Comparison of ENCODE assay signal across 1 cellular context in the genomic region with DNA sequence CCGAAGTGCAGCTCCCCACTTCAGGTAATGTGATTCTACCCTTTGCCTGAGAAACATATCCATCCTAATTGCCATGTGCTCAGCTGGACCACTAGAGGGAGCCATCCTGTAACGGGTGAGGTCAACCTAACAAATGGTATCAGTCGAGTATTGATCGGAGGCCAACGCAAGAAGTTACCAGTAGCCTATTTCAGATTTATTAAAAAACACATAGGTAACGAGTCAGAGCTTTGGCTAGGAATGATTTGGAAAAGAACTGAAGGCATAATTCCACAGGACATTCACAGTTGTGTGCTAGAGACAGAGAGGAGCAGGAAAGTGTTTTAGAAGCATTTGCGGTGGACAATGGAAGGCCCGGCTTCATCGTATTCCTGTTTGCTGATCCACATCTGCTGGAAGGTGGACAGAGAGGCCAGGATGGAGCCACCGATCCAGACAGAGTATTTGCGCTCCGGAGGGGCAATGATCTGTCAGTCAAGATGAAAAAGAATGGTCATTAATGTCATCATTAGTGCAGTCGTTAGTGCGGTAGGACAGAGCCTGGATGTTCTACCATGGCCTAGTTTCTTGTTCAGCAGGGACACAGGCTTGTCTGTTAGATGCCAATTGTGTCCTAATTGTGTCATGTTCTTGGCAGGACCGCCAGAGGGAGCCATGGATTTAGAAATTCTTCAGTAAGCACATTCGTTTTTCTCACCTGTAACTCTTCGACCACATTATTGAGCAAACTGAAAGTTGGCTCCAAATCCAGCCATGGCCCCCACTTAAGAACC.
A peak's percentile ranks its signal among the peaks of the same experiment; 100 is the strongest.
TF ChIP-seq lines count a peak whose summit lies in the region.

No MANE protein-coding gene starts in this region.

TF ChIP-seq in GM12878, 131 proteins besides CTCF, POLR2A, EP300 and RAD21 (continued from another document and continues in another):
- TF ChIP-seq, protein P1, sequence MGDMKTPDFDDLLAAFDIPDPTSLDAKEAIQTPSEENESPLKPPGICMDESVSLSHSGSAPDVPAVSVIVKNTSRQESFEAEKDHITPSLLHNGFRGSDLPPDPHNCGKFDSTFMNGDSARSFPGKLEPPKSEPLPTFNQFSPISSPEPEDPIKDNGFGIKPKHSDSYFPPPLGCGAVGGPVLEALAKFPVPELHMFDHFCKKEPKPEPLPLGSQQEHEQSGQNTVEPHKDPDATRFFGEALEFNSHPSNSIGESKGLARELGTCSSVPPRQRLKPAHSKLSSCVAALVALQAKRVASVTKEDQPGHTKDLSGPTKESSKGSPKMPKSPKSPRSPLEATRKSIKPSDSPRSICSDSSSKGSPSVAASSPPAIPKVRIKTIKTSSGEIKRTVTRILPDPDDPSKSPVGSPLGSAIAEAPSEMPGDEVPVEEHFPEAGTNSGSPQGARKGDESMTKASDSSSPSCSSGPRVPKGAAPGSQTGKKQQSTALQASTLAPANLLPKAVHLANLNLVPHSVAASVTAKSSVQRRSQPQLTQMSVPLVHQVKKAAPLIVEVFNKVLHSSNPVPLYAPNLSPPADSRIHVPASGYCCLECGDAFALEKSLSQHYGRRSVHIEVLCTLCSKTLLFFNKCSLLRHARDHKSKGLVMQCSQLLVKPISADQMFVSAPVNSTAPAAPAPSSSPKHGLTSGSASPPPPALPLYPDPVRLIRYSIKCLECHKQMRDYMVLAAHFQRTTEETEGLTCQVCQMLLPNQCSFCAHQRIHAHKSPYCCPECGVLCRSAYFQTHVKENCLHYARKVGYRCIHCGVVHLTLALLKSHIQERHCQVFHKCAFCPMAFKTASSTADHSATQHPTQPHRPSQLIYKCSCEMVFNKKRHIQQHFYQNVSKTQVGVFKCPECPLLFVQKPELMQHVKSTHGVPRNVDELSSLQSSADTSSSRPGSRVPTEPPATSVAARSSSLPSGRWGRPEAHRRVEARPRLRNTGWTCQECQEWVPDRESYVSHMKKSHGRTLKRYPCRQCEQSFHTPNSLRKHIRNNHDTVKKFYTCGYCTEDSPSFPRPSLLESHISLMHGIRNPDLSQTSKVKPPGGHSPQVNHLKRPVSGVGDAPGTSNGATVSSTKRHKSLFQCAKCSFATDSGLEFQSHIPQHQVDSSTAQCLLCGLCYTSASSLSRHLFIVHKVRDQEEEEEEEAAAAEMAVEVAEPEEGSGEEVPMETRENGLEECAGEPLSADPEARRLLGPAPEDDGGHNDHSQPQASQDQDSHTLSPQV (IDR thresholded peaks at IDR 0.05) = peak; percentile 41; the same call in 1 of the 2 replicates
- TF ChIP-seq, protein P2, sequence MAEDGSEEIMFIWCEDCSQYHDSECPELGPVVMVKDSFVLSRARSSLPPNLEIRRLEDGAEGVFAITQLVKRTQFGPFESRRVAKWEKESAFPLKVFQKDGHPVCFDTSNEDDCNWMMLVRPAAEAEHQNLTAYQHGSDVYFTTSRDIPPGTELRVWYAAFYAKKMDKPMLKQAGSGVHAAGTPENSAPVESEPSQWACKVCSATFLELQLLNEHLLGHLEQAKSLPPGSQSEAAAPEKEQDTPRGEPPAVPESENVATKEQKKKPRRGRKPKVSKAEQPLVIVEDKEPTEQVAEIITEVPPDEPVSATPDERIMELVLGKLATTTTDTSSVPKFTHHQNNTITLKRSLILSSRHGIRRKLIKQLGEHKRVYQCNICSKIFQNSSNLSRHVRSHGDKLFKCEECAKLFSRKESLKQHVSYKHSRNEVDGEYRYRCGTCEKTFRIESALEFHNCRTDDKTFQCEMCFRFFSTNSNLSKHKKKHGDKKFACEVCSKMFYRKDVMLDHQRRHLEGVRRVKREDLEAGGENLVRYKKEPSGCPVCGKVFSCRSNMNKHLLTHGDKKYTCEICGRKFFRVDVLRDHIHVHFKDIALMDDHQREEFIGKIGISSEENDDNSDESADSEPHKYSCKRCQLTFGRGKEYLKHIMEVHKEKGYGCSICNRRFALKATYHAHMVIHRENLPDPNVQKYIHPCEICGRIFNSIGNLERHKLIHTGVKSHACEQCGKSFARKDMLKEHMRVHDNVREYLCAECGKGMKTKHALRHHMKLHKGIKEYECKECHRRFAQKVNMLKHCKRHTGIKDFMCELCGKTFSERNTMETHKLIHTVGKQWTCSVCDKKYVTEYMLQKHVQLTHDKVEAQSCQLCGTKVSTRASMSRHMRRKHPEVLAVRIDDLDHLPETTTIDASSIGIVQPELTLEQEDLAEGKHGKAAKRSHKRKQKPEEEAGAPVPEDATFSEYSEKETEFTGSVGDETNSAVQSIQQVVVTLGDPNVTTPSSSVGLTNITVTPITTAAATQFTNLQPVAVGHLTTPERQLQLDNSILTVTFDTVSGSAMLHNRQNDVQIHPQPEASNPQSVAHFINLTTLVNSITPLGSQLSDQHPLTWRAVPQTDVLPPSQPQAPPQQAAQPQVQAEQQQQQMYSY (CRISPR knock-in tag; IDR thresholded peaks at IDR 0.05) = no peak
- no peak for TF ChIP-seq BACH1 (IDR thresholded peaks at IDR 0.05; ENCODE audit: borderline replicate concordance)
- TF ChIP-seq NBN (IDR thresholded peaks at IDR 0.05) = peak; percentile 57; the same call in 1 of the 2 replicates
- TF ChIP-seq PAX8 (IDR thresholded peaks at IDR 0.05) = no peak
- TF ChIP-seq, protein P3, sequence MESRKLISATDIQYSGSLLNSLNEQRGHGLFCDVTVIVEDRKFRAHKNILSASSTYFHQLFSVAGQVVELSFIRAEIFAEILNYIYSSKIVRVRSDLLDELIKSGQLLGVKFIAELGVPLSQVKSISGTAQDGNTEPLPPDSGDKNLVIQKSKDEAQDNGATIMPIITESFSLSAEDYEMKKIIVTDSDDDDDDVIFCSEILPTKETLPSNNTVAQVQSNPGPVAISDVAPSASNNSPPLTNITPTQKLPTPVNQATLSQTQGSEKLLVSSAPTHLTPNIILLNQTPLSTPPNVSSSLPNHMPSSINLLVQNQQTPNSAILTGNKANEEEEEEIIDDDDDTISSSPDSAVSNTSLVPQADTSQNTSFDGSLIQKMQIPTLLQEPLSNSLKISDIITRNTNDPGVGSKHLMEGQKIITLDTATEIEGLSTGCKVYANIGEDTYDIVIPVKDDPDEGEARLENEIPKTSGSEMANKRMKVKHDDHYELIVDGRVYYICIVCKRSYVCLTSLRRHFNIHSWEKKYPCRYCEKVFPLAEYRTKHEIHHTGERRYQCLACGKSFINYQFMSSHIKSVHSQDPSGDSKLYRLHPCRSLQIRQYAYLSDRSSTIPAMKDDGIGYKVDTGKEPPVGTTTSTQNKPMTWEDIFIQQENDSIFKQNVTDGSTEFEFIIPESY (IDR thresholded peaks at IDR 0.05) = no peak
- TF ChIP-seq RB1 (IDR thresholded peaks at IDR 0.05; ENCODE audit: borderline replicate concordance) = 0 out of 2 replicates have a peak, but pooled peaks have one; percentile 7
- TF ChIP-seq, protein P4, sequence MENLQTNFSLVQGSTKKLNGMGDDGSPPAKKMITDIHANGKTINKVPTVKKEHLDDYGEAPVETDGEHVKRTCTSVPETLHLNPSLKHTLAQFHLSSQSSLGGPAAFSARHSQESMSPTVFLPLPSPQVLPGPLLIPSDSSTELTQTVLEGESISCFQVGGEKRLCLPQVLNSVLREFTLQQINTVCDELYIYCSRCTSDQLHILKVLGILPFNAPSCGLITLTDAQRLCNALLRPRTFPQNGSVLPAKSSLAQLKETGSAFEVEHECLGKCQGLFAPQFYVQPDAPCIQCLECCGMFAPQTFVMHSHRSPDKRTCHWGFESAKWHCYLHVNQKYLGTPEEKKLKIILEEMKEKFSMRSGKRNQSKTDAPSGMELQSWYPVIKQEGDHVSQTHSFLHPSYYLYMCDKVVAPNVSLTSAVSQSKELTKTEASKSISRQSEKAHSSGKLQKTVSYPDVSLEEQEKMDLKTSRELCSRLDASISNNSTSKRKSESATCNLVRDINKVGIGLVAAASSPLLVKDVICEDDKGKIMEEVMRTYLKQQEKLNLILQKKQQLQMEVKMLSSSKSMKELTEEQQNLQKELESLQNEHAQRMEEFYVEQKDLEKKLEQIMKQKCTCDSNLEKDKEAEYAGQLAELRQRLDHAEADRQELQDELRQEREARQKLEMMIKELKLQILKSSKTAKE (IDR thresholded peaks at IDR 0.05; ENCODE audit: low read depth, poor library complexity, severe bottlenecking) = peak; percentile 46
- no peak for TF ChIP-seq STAT1 (conservative IDR thresholded peaks at IDR 0.05)
- TF ChIP-seq, protein P5, sequence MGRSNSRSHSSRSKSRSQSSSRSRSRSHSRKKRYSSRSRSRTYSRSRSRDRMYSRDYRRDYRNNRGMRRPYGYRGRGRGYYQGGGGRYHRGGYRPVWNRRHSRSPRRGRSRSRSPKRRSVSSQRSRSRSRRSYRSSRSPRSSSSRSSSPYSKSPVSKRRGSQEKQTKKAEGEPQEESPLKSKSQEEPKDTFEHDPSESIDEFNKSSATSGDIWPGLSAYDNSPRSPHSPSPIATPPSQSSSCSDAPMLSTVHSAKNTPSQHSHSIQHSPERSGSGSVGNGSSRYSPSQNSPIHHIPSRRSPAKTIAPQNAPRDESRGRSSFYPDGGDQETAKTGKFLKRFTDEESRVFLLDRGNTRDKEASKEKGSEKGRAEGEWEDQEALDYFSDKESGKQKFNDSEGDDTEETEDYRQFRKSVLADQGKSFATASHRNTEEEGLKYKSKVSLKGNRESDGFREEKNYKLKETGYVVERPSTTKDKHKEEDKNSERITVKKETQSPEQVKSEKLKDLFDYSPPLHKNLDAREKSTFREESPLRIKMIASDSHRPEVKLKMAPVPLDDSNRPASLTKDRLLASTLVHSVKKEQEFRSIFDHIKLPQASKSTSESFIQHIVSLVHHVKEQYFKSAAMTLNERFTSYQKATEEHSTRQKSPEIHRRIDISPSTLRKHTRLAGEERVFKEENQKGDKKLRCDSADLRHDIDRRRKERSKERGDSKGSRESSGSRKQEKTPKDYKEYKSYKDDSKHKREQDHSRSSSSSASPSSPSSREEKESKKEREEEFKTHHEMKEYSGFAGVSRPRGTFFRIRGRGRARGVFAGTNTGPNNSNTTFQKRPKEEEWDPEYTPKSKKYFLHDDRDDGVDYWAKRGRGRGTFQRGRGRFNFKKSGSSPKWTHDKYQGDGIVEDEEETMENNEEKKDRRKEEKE (IDR thresholded peaks at IDR 0.05) = no peak
- TF ChIP-seq KLF5 (IDR thresholded peaks at IDR 0.05; ENCODE audit: partially characterized antibody) = no peak
- TF ChIP-seq, protein P6, sequence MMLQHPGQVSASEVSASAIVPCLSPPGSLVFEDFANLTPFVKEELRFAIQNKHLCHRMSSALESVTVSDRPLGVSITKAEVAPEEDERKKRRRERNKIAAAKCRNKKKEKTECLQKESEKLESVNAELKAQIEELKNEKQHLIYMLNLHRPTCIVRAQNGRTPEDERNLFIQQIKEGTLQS (IDR thresholded peaks at IDR 0.05; ENCODE audit: borderline replicate concordance, extremely low read depth, low read depth, low read length) = no peak
- no peak for TF ChIP-seq SRF (IDR thresholded peaks at IDR 0.05; ENCODE audit: low read depth in 2 of 2, low read length in 2 of 2)
- no peak for TF ChIP-seq TCF12 (IDR thresholded peaks at IDR 0.05; ENCODE audit: low read depth, low read length)
- TF ChIP-seq TCF7 (IDR thresholded peaks at IDR 0.05; ENCODE audit: borderline replicate concordance) = no peak
- TF ChIP-seq, protein P7, sequence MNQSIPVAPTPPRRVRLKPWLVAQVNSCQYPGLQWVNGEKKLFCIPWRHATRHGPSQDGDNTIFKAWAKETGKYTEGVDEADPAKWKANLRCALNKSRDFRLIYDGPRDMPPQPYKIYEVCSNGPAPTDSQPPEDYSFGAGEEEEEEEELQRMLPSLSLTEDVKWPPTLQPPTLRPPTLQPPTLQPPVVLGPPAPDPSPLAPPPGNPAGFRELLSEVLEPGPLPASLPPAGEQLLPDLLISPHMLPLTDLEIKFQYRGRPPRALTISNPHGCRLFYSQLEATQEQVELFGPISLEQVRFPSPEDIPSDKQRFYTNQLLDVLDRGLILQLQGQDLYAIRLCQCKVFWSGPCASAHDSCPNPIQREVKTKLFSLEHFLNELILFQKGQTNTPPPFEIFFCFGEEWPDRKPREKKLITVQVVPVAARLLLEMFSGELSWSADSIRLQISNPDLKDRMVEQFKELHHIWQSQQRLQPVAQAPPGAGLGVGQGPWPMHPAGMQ (IDR thresholded peaks at IDR 0.05; ENCODE audit: borderline replicate concordance) = no peak
- peak; percentile 87 for TF ChIP-seq SMC3 (IDR thresholded peaks at IDR 0.05; ENCODE audit: borderline replicate concordance, low read length)
- TF ChIP-seq, protein P8, sequence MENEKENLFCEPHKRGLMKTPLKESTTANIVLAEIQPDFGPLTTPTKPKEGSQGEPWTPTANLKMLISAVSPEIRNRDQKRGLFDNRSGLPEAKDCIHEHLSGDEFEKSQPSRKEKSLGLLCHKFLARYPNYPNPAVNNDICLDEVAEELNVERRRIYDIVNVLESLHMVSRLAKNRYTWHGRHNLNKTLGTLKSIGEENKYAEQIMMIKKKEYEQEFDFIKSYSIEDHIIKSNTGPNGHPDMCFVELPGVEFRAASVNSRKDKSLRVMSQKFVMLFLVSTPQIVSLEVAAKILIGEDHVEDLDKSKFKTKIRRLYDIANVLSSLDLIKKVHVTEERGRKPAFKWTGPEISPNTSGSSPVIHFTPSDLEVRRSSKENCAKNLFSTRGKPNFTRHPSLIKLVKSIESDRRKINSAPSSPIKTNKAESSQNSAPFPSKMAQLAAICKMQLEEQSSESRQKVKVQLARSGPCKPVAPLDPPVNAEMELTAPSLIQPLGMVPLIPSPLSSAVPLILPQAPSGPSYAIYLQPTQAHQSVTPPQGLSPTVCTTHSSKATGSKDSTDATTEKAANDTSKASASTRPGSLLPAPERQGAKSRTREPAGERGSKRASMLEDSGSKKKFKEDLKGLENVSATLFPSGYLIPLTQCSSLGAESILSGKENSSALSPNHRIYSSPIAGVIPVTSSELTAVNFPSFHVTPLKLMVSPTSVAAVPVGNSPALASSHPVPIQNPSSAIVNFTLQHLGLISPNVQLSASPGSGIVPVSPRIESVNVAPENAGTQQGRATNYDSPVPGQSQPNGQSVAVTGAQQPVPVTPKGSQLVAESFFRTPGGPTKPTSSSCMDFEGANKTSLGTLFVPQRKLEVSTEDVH (IDR thresholded peaks at IDR 0.05; ENCODE audit: low read depth, partially characterized antibody) = no peak
- TF ChIP-seq RAD51 (IDR thresholded peaks at IDR 0.05) = no peak
- TF ChIP-seq SUZ12 (IDR thresholded peaks at IDR 0.05; ENCODE audit: unreplicated experiment) = no peak
- TF ChIP-seq, protein P9, sequence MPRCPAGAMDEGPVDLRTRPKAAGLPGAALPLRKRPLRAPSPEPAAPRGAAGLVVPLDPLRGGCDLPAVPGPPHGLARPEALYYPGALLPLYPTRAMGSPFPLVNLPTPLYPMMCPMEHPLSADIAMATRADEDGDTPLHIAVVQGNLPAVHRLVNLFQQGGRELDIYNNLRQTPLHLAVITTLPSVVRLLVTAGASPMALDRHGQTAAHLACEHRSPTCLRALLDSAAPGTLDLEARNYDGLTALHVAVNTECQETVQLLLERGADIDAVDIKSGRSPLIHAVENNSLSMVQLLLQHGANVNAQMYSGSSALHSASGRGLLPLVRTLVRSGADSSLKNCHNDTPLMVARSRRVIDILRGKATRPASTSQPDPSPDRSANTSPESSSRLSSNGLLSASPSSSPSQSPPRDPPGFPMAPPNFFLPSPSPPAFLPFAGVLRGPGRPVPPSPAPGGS (IDR thresholded peaks at IDR 0.05; ENCODE audit: borderline replicate concordance, insufficient read depth, low read depth, low read length, poor library complexity, severe bottlenecking) = no peak
- TF ChIP-seq TARDBP (IDR thresholded peaks at IDR 0.05; ENCODE audit: borderline replicate concordance) = no peak
- no peak for TF ChIP-seq KAT2A (conservative IDR thresholded peaks at IDR 0.05; ENCODE audit: control insufficient read depth, low read depth, low read length)
- no peak for TF ChIP-seq BRCA1 (IDR thresholded peaks at IDR 0.05; ENCODE audit: low read depth, low read length)
- no peak for TF ChIP-seq SREBF1 (IDR thresholded peaks at IDR 0.05; ENCODE audit: low read length)
- no peak for TF ChIP-seq SIX5 (IDR thresholded peaks at IDR 0.05; ENCODE audit: low read depth, low read length, severe bottlenecking)
- 0 out of 3 replicates have a peak, but pooled peaks have one; percentile 38 for TF ChIP-seq POU2F2 (IDR thresholded peaks at IDR 0.05; ENCODE audit: borderline replicate concordance, low read depth, low read length)
- TF ChIP-seq MEF2B (IDR thresholded peaks at IDR 0.05; ENCODE audit: partially characterized antibody, poor library complexity, severe bottlenecking) = no peak
- TF ChIP-seq FOXK2 (IDR thresholded peaks at IDR 0.05) = no peak
- TF ChIP-seq CEBPB (IDR thresholded peaks at IDR 0.05; ENCODE audit: borderline replicate concordance in 1 of 2, low read depth in 2 of 2, low read length in 2 of 2) = no peak
